9 cellular contexts compared by ENCODE assay signal in the genomic region with DNA sequence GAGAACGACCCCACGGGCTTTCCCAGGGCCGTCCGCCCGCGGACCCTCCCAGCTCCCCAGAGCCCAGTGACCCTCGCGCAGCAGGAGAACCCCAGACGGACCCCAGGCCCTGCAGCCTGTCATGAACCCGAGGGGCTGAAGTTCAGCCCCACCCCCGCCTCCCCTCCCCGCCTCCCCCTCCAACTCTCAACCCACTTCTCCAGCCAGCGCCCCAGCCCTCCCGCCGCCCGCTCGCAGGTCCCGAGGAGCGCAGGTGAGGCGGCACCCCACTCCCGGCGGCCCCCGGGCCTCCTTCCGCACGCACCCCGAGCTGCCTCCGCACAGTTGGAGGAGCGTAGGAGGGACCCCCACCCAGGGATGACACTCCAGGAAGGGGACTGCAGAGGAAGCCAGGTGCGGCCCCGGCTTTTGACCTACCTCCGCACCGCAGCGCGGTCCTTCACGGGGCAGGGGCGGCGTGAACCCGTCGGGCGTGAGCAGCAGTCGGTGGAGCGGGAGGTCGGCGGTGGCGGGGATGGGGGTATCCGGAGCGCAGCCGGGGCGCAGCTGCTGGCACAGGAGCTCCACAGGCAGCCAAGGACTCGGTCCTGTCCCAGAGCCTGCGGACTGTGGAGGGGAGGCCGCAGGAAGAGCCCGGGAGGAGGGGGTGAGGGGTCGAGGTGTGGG. TPM values are rescaled to one million over a fixed set of nuclear protein-coding genes. Genes with fewer than 3 reads are reported as not detected.
A peak's percentile ranks its signal among the peaks of the same experiment; 100 is the strongest.
DNase-seq lines count a peak whose midpoint lies in the region; ATAC-seq and TF ChIP-seq lines count a peak whose summit lies in the region.
"Had no signal": no experiment of that assay in that cellular context is flagged by ENCODE, and none has a peak within 500 bp of the region (broad histone marks: within the 10 kb centered on the region; RNA-seq: fewer than 3 reads in every experiment).

A gene with protein sequence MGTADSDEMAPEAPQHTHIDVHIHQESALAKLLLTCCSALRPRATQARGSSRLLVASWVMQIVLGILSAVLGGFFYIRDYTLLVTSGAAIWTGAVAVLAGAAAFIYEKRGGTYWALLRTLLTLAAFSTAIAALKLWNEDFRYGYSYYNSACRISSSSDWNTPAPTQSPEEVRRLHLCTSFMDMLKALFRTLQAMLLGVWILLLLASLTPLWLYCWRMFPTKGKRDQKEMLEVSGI (plus strand): TSS at position 194 of the 666 bp plus-strand sequence. CDS start 782 bp downstream, outside the sequence.

- no peak for TF ChIP-seq POLR2A in suprapubic skin (IDR thresholded peaks at IDR 0.05)

- H3K9ac ChIP-seq in duodenal mucosa (ENCODE audit: low read depth in 1 of 2, low read length in 2 of 2): peak within 1 kb of the TSS; percentile 86 to 89

- H3K4me1 ChIP-seq in duodenal mucosa (ENCODE audit: control insufficient read depth in 1 of 2, insufficient read depth in 2 of 2, low read length in 2 of 2) (peaks cover 15 to 27% of the 10 kb centered on the region in 2 donors), mononuclear cell (ENCODE audit: insufficient read depth, low read length) (peaks cover 22% of the 10 kb centered on the region), suprapubic skin (peaks cover 20% of the 10 kb centered on the region)

- peak within 1 kb of the TSS; percentile 88 for H3K27ac ChIP-seq in duodenal mucosa (ENCODE audit: low read depth, low read length)
- peak within 1 kb of the TSS; percentile 61 for H3K27ac ChIP-seq in suprapubic skin
- H3K27ac ChIP-seq: 22Rv1 had no signal

- peaks cover 25 to 34% of the 10 kb centered on the region in 2 donors for H3K36me3 ChIP-seq in duodenal mucosa (ENCODE audit: control insufficient read depth in 1 of 2, insufficient read depth in 2 of 2, low read length in 2 of 2)
- H3K36me3 ChIP-seq in suprapubic skin: no peaks in the 10 kb centered on the region

- no peak for TF ChIP-seq CTCF in suprapubic skin (IDR thresholded peaks at IDR 0.05)

- H3K4me3 ChIP-seq in duodenal mucosa (ENCODE audit: low read depth in 1 of 2, low read length in 2 of 2) (peak within 1 kb of the TSS; percentile 81 to 92), mononuclear cell (ENCODE audit: low read length) (peak within 1 kb of the TSS; percentile 25), suprapubic skin (peak within 1 kb of the TSS; percentile 64)

- WGBS in suprapubic skin: 3% methylated on average over 8 of the region's 54 CpGs

- ATAC-seq in HG03175 (IDR thresholded peaks at IDR 0.05; ENCODE audit: unreplicated experiment): no peak

- peaks cover under 1 to 2% of the 10 kb centered on the region in 2 donors for H3K9me3 ChIP-seq in duodenal mucosa (ENCODE audit: control insufficient read depth in 1 of 2, low read length in 2 of 2)
- H3K9me3 ChIP-seq in mononuclear cell (ENCODE audit: low read depth, low read length): peaks cover 2% of the 10 kb centered on the region
- no peaks in the 10 kb centered on the region for H3K9me3 ChIP-seq in suprapubic skin

- H3K27me3 ChIP-seq in duodenal mucosa (ENCODE audit: control insufficient read depth in 1 of 2, insufficient read depth in 2 of 2, low read length in 2 of 2) (peaks cover 0 to 5% of the 10 kb centered on the region in 2 donors), mononuclear cell (ENCODE audit: insufficient read depth, low read length) (peaks cover 51% of the 10 kb centered on the region), suprapubic skin (peaks cover 54% of the 10 kb centered on the region)

- DNase-seq in DMS53 (lab: John Stamatoyannopoulos, UW): peak; percentile 62
- no peak for DNase-seq in DMS53 treated with DMSO at 0.1 percent for 48 hours (lab: John Stamatoyannopoulos, UW; ENCODE audit: unreplicated experiment)
- no peak for DNase-seq in suprapubic skin (ENCODE audit: low spot score in 2 of 2)
- no peak for DNase-seq in COLO829 (ENCODE audit: low spot score)
- DNase-seq in Ammon's horn (ENCODE audit: low spot score): no peak

- TF ChIP-seq EP300 in suprapubic skin (IDR thresholded peaks at IDR 0.05): no peak

RNA-seq across cellular contexts. Expression of the gene that starts here (rescaled TPM):
- 2.1 TPM for total RNA-seq in mononuclear cell
- total RNA-seq in suprapubic skin: 10 to 100 TPM in 1 of 4 donors, 1 to 10 TPM in 3; 3.2 to 12.9 (median 6.0) TPM

Comparison
In these comparisons a context has a peak if more than half of its experiments do, and no peak if none do; other contexts are left out.
1. H3K4me3 ChIP-seq: peak in every context shown above with its lines; median percentile 86 in duodenal mucosa; 64 in suprapubic skin; 25 in mononuclear cell.